Comparison of ENCODE assay signal across 19 cellular contexts in genomic region chrX:97308161-97308560, GRCh38.
A peak's percentile ranks its signal among the peaks of the same experiment; 100 is the strongest.
DNase-seq lines count a peak whose midpoint lies in the region; ATAC-seq and TF ChIP-seq lines count a peak whose summit lies in the region.
"Had no signal": no experiment of that assay in that cellular context is flagged by ENCODE, and none has a peak within 500 bp of the region (broad histone marks: within the 10 kb centered on the region; RNA-seq: fewer than 3 reads in every experiment).

No MANE protein-coding gene starts in this region.

- H3K4me3 ChIP-seq in cardiac muscle cell (no peak overlapping the region), adipocyte (ENCODE audit: low read length) (no peak overlapping the region), fibroblast of mammary gland (ENCODE audit: control insufficient read depth, low read depth, low read length) (no peak overlapping the region), SJCRH30 (no peak overlapping the region), coronary artery (no peak overlapping the region)

- ATAC-seq in left ventricle myocardium superior (no peak), GM21381 (IDR thresholded peaks at IDR 0.05; ENCODE audit: unreplicated experiment) (no peak), GM21737 (IDR thresholded peaks at IDR 0.05; ENCODE audit: unreplicated experiment) (no peak)
- ATAC-seq: Panc1, Right ventricle myocardium inferior had no signal

- no peak overlapping the region for H3K9ac ChIP-seq in adipocyte (ENCODE audit: low read length)

- H3K36me3 ChIP-seq in cardiac muscle cell (no peaks in the 10 kb centered on the region), adipocyte (ENCODE audit: control insufficient read depth, insufficient read depth, low read length, severe bottlenecking) (no peaks in the 10 kb centered on the region), SJCRH30 (no peaks in the 10 kb centered on the region)

- H3K27ac ChIP-seq in cardiac muscle cell, result no peak overlapping the region
- H3K27ac ChIP-seq in SJCRH30, result no peak overlapping the region
- no peak overlapping the region for H3K27ac ChIP-seq in coronary artery

- TF ChIP-seq CTCF in cardiac muscle cell (IDR thresholded peaks at IDR 0.05; ENCODE audit: low read depth, low read length), result no peak
- TF ChIP-seq CTCF in fibroblast of mammary gland (conservative IDR thresholded peaks at IDR 0.05; ENCODE audit: control insufficient read depth, insufficient read depth, low read depth, low read length), result no peak
- TF ChIP-seq CTCF in coronary artery (IDR thresholded peaks at IDR 0.05), result no peak

- H3K4me1 ChIP-seq in cardiac muscle cell (ENCODE audit: low read depth), result peaks cover 27% of the 10 kb centered on the region
- H3K4me1 ChIP-seq in adipocyte (ENCODE audit: control insufficient read depth, insufficient read depth, low read length), result no peaks in the 10 kb centered on the region
- peaks cover 3% of the 10 kb centered on the region; the same call in 1 of the 2 replicates for H3K4me1 ChIP-seq in SJCRH30

- H3K9me3 ChIP-seq in cardiac muscle cell (ENCODE audit: low read depth) (no peaks in the 10 kb centered on the region), adipocyte (ENCODE audit: control insufficient read depth, low read length) (peaks cover 4% of the 10 kb centered on the region), SJCRH30 (replicated peaks) (no peaks in the 10 kb centered on the region)

- DNase-seq in cardiac muscle cell (ENCODE audit: low read depth in 1 of 2, low spot score in 1 of 2) (peak; percentile 3 to 5), left ventricle myocardium superior (no peak), adipocyte (ENCODE audit: low read depth) (peak; percentile 48), fibroblast of mammary gland (ENCODE audit: low read depth) (peak; percentile 58), SJCRH30 (no peak), coronary artery (ENCODE audit: low spot score) (no peak)
- DNase-seq: 8988T, AML-193, DMS53, H7, Karpas-422, NCI-H1105 treated with DMSO at 0.1 percent for 48 hours, NCI-H187, NCI-H446 treated with DMSO at 0.1 percent for 48 hours, NCI-H774 had no signal

- H3K27me3 ChIP-seq in cardiac muscle cell (no peaks in the 10 kb centered on the region), adipocyte (replicated peaks; ENCODE audit: control insufficient read depth, insufficient read depth, low read length) (peaks cover 6% of the 10 kb centered on the region), SJCRH30 (no peaks in the 10 kb centered on the region)

- intact Hi-C loops in left ventricle myocardium superior (cut with micrococcal nuclease), result no loop called here

Comparison
In these comparisons a context has a peak if more than half of its experiments do, and no peak if none do; other contexts are left out.
1. DNase-seq: peak in cardiac muscle cell (2 of 2), adipocyte (single experiment) and fibroblast of mammary gland (single experiment); none in left ventricle myocardium superior (single experiment), SJCRH30 (0 of 2) and coronary artery (single experiment).